In the genomic region with DNA sequence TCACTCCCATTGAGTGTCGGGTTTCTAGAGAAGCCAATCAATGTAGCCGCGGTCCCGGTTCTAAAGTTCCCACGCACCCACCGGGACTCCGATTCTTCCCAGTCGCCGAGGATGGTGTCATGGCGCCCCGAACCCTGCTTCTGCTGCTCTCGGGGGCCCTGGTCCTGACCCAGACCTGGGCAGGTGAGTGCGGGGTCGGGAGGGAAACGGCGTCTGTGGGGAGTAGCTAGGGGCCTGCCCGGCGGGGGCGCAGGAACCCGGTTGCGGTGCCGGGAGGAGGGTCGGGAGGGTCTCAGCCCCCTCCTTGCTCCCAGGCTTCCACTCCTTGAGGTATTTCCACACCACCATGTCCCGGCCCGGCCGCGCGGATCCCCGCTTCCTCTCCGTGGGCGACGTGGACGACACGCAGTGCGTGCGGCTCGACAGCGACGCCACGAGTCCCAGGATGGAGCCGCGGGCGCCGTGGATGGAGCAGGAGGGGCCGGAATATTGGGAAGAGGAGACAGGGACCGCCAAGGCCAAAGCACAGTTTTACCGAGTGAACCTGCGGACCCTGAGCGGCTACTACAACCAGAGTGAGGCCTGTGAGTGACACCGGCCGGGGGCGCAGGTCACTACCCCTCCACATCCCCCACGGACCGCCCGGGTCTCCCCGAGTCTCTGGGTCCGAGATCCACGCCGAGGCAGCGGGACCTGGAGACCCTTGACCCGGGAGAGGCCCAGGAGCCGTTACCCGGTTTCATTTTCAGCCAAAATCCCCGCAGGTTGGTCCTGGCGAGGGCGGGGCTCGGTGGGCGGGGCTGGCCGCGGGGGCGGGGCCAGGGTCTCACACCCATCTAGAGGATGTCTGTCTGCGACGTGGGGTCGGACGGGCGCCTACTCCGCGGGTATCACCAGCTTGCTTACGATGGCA, we compare ENCODE assay signal across 8 cellular contexts. TPM values are rescaled to one million over a fixed set of nuclear protein-coding genes. Genes with fewer than 3 reads are reported as not detected.
DNase-seq lines count a peak whose midpoint lies in the region; ATAC-seq and TF ChIP-seq lines count a peak whose summit lies in the region.

No MANE protein-coding gene starts in this region.

- H3K9me3 ChIP-seq in right atrium auricular region, result no peaks in the 10 kb centered on the region

- H3K36me3 ChIP-seq in right atrium auricular region (no peaks in the 10 kb centered on the region), urinary bladder (ENCODE audit: insufficient read depth) (no peaks in the 10 kb centered on the region)

- DNase-seq in EL, result peak; percentile 21
- DNase-seq in RPMI7951 (ENCODE audit: low read depth), result peak; percentile 56
- peak; percentile 32 for DNase-seq in activated naive CD8-positive, alpha-beta T cell treated with anti-CD3 and anti-CD28 coated beads, Interleukin-2, amount 50 U/mL, for 16 hours (ENCODE audit: low read depth, low spot score)
- DNase-seq in right atrium auricular region (ENCODE audit: low spot score), result peak; percentile 78
- peak; percentile 49 for DNase-seq in putamen (ENCODE audit: low spot score)
- DNase-seq in NCI-H1436 (lab: John Stamatoyannopoulos, UW), result no peak

- peak overlapping the region; percentile 12 to 63 for H3K27ac ChIP-seq in right atrium auricular region
- H3K27ac ChIP-seq in urinary bladder (ENCODE audit: low read depth), result peak overlapping the region; percentile 61

- no peak for ATAC-seq in HG02852 (IDR thresholded peaks at IDR 0.05; ENCODE audit: unreplicated experiment)

- WGBS in urinary bladder, result 2% methylated on average over 79 of the region's 79 CpGs

- H3K4me1 ChIP-seq in right atrium auricular region (peaks cover 0 to 23% of the 10 kb centered on the region in 2 donors), urinary bladder (ENCODE audit: insufficient read depth) (no peaks in the 10 kb centered on the region)

- H3K27me3 ChIP-seq in right atrium auricular region, result no peaks in the 10 kb centered on the region

- peak overlapping the region; percentile 60 to 62 for H3K4me3 ChIP-seq in right atrium auricular region
- H3K4me3 ChIP-seq in urinary bladder (ENCODE audit: low read depth, low read length), result peak overlapping the region; percentile 49

- peak; percentile 49 to 81 for TF ChIP-seq CTCF in right atrium auricular region (IDR thresholded peaks at IDR 0.05)

RNA-seq across cellular contexts. Expression of gene HLA-G, which starts 35.2 kb away (rescaled TPM):
- not detected in 2 replicates for total RNA-seq in RPMI7951 (2014; rRNA removed; shearing (Covaris generic))
- total RNA-seq in right atrium auricular region (not detected), urinary bladder (not detected)
- not detected for polyA plus RNA-seq in urinary bladder
